ENCODE assay signal across 1 cellular context in the genomic region with DNA sequence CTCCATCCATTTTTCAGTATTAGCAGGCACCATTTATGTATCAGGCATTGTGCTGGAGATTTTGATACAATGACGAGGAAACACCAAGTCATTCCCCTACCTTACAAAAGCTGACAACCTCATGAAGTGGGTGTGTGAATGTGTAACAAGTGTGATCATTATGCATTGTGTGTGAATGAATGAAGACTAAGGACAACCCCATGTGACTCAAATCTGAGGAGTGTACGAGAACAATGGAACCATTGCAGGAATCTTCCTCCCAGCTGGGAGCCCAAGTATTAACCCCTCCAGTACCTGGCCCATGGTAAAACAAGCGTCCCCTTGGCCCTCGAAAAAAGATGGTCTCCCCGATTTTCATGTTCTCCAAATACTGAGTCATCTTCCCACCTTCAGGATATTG.
TF ChIP-seq lines count a peak whose summit lies in the region.

No MANE protein-coding gene starts in this region.

TF ChIP-seq in HepG2, 621 proteins besides CTCF, POLR2A, EP300 and RAD21:
- TF ChIP-seq, protein P1, sequence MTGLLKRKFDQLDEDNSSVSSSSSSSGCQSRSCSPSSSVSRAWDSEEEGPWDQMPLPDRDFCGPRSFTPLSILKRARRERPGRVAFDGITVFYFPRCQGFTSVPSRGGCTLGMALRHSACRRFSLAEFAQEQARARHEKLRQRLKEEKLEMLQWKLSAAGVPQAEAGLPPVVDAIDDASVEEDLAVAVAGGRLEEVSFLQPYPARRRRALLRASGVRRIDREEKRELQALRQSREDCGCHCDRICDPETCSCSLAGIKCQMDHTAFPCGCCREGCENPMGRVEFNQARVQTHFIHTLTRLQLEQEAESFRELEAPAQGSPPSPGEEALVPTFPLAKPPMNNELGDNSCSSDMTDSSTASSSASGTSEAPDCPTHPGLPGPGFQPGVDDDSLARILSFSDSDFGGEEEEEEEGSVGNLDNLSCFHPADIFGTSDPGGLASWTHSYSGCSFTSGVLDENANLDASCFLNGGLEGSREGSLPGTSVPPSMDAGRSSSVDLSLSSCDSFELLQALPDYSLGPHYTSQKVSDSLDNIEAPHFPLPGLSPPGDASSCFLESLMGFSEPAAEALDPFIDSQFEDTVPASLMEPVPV (CRISPR knock-in tag; IDR thresholded peaks at IDR 0.05): no peak
- TF ChIP-seq POLR2AphosphoS2 (IDR thresholded peaks at IDR 0.05; ENCODE audit: low read depth, low read length): no peak
- TF ChIP-seq ZNF652 (CRISPR knock-in tag; IDR thresholded peaks at IDR 0.05; ENCODE audit: borderline replicate concordance, low read depth): 0 out of 2 replicates have a peak, but pooled peaks have one; percentile 32
- no peak for TF ChIP-seq KDM5A (IDR thresholded peaks at IDR 0.05; ENCODE audit: borderline replicate concordance, low read length)
- no peak for TF ChIP-seq SOX6 (IDR thresholded peaks at IDR 0.05)
- TF ChIP-seq SOX6 (CRISPR knock-in tag; IDR thresholded peaks at IDR 0.05): no peak
- TF ChIP-seq ZMAT3 (CRISPR knock-in tag; conservative IDR thresholded peaks at IDR 0.05): no peak
